In the genomic region with DNA sequence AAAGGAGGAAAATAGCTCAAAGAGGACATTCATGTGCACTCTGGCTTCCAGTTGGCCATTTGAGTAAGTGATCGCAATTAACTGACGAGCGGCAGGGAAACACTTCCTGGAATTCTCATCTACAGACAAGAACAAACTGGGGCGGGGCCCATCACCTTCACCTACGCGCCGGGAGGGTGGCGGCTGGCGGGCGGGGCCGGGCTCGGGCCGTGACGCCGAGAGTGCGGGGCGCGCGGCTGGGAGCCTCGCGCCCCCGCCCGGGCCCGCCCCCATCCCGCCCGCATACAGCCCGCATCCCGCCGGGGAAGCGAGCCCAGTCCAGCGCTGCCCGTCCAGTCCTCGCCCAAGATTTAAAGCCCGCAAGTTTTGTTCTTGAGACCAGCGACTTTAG, we compare ENCODE assay signal across 8 cellular contexts. TPM values are rescaled to one million over a fixed set of nuclear protein-coding genes. Genes with fewer than 3 reads are reported as not detected.
DNase-seq lines count a peak whose midpoint lies in the region; ATAC-seq and TF ChIP-seq lines count a peak whose summit lies in the region.

A gene with protein sequence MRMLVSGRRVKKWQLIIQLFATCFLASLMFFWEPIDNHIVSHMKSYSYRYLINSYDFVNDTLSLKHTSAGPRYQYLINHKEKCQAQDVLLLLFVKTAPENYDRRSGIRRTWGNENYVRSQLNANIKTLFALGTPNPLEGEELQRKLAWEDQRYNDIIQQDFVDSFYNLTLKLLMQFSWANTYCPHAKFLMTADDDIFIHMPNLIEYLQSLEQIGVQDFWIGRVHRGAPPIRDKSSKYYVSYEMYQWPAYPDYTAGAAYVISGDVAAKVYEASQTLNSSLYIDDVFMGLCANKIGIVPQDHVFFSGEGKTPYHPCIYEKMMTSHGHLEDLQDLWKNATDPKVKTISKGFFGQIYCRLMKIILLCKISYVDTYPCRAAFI (plus strand): TSS at position 281 of the 391 bp plus-strand sequence. CDS start 16,546 bp downstream, outside the sequence.

- TF ChIP-seq CTCF in fibroblast of pulmonary artery (IDR thresholded peaks at IDR 0.05; ENCODE audit: low read length, missing control alignments) (no peak), neural crest cell (conservative IDR thresholded peaks at IDR 0.05) (no peak), GM13976 (IDR thresholded peaks at IDR 0.05; ENCODE audit: borderline replicate concordance, control extremely low read depth, extremely low read depth, insufficient read depth, missing control alignments) (no peak)

- no peaks in the 10 kb centered on the region for H3K36me3 ChIP-seq in urinary bladder (ENCODE audit: insufficient read depth)

- H3K4me3 ChIP-seq in fibroblast of pulmonary artery (replicated peaks; ENCODE audit: low read depth, low read length) (peak within 1 kb of the TSS; percentile 81), urinary bladder (ENCODE audit: low read depth, low read length) (peak within 1 kb of the TSS; percentile 96)

- peak; percentile 80 for DNase-seq in COLO668 (lab: John Stamatoyannopoulos, UW; ENCODE audit: unreplicated experiment)
- DNase-seq in NCI-H1417 treated with DMSO at 0.1 percent for 48 hours (lab: John Stamatoyannopoulos, UW), result peak; percentile 37
- DNase-seq in activated CD8-positive, alpha-beta memory T cell treated with anti-CD3 and anti-CD28 coated beads, Interleukin-2, amount 50 U/mL, for 4 hours, result peak; percentile 47
- no peak for DNase-seq in fibroblast of pulmonary artery (ENCODE audit: low read depth)
- no peak for DNase-seq in neural crest cell (ENCODE audit: low read depth, low spot score)
- DNase-seq in GM13976 (ENCODE audit: low spot score), result no peak

- H3K27ac Mint-ChIP-seq in neural crest cell (ENCODE audit: unreplicated experiment), result peak within 1 kb of the TSS; percentile 63

- H3K4me1 ChIP-seq in urinary bladder (ENCODE audit: insufficient read depth), result no peaks in the 10 kb centered on the region

- no peak for ATAC-seq in GM21526 (IDR thresholded peaks at IDR 0.05; ENCODE audit: low FRiP score, unreplicated experiment)

- peaks cover 2% of the 10 kb centered on the region for H3K36me3 Mint-ChIP-seq in neural crest cell (ENCODE audit: low read depth)

- under 1% methylated on average over 35 of the region's 35 CpGs for WGBS in urinary bladder

- peak within 1 kb of the TSS; percentile 95 for H3K27ac ChIP-seq in urinary bladder (ENCODE audit: low read depth)

- H3K9me3 Mint-ChIP-seq in neural crest cell, result no peaks in the 10 kb centered on the region

- H3K4me1 Mint-ChIP-seq in neural crest cell, result peaks cover 45% of the 10 kb centered on the region

- peak within 1 kb of the TSS; percentile 90 for H3K4me3 Mint-ChIP-seq in neural crest cell

- no peaks in the 10 kb centered on the region for H3K27me3 Mint-ChIP-seq in neural crest cell (ENCODE audit: low read depth)

- in situ Hi-C loops in GM13976 (cut with MboI; ENCODE audit: low sequenced_read_pairs, unreplicated experiment), result no loop called here

RNA-seq across cellular contexts. Expression of the gene that starts here (rescaled TPM):
- total RNA-seq in neural crest cell, result 38.3 and 39.4 TPM in 2 replicates
- total RNA-seq in urinary bladder, result 18.3 TPM
- polyA plus RNA-seq in urinary bladder, result 4.3 TPM

Comparison
In these comparisons a context has a peak if more than half of its experiments do, and no peak if none do; other contexts are left out.
1. DNase-seq: peak in COLO668 (single experiment), NCI-H1417 treated with DMSO at 0.1 percent for 48 hours (single experiment) and activated CD8-positive, alpha-beta memory T cell treated with anti-CD3 and anti-CD28 coated beads, Interleukin-2, amount 50 U/mL, for 4 hours (single experiment); none in fibroblast of pulmonary artery (single experiment), neural crest cell (single experiment) and GM13976 (single experiment).